8 cellular contexts compared by ENCODE assay signal in genomic region chr2:110204408-110205385, GRCh38. TPM values are rescaled to one million over a fixed set of nuclear protein-coding genes. Genes with fewer than 3 reads are reported as not detected.
A peak's percentile ranks its signal among the peaks of the same experiment; 100 is the strongest.
DNase-seq lines count a peak whose midpoint lies in the region; ATAC-seq and TF ChIP-seq lines count a peak whose summit lies in the region.

Gene NPHP1 (minus strand): TSS chr2:110205013. CDS start chr2:110204968, 45 bp downstream.

- H3K9me3 ChIP-seq in ES-I3 (ENCODE audit: control insufficient read depth, insufficient read depth, low read length) = no peaks in the 10 kb centered on the region
- H3K9me3 ChIP-seq in RWPE2 (ENCODE audit: severe bottlenecking) = no peaks in the 10 kb centered on the region

- ATAC-seq in RWPE2 (ENCODE audit: low read depth) = peak; percentile 86
- ATAC-seq in stimulated activated naive CD8-positive, alpha-beta T cell treated with anti-CD3 and anti-CD28 coated beads, Interleukin-15, amount 100 ng/mL, for 72 hours = peak; percentile 92

- peak within 1 kb of the TSS; percentile 98 for H3K27ac Mint-ChIP-seq in neural crest cell (ENCODE audit: unreplicated experiment)
- H3K27ac Mint-ChIP-seq in stimulated activated naive CD8-positive, alpha-beta T cell treated with anti-CD3 and anti-CD28 coated beads, Interleukin-15, amount 100 ng/mL, for 72 hours = peak within 1 kb of the TSS; percentile 88 to 95

- H3K9ac ChIP-seq in ES-I3 (ENCODE audit: low read depth, low read length) = peak within 1 kb of the TSS; percentile 71; the same call in 1 of the 2 replicates

- TF ChIP-seq CTCF in RWPE2 (IDR thresholded peaks at IDR 0.05; ENCODE audit: poor library complexity, severe bottlenecking) (no peak), neural crest cell (conservative IDR thresholded peaks at IDR 0.05) (no peak)

- H3K27me3 Mint-ChIP-seq in neural crest cell (ENCODE audit: low read depth) = no peaks in the 10 kb centered on the region
- no peaks in the 10 kb centered on the region for H3K27me3 Mint-ChIP-seq in stimulated activated naive CD8-positive, alpha-beta T cell treated with anti-CD3 and anti-CD28 coated beads, Interleukin-15, amount 100 ng/mL, for 72 hours

- H3K27me3 ChIP-seq in RWPE2 (ENCODE audit: insufficient read depth, poor library complexity, severe bottlenecking) = no peaks in the 10 kb centered on the region

- no peak within 1 kb of the TSS for H3K27ac ChIP-seq in RWPE2 (ENCODE audit: poor library complexity, severe bottlenecking)

- peak within 1 kb of the TSS; percentile 74 for H3K4me3 ChIP-seq in RWPE2 (ENCODE audit: severe bottlenecking)

- peak within 1 kb of the TSS; percentile 92 for H3K4me3 Mint-ChIP-seq in neural crest cell
- H3K4me3 Mint-ChIP-seq in stimulated activated naive CD8-positive, alpha-beta T cell treated with anti-CD3 and anti-CD28 coated beads, Interleukin-15, amount 100 ng/mL, for 72 hours = peak within 1 kb of the TSS; percentile 84 to 86

- H3K4me1 ChIP-seq in ES-I3 (ENCODE audit: insufficient read depth, low read length) = no peaks in the 10 kb centered on the region
- peaks cover 13% of the 10 kb centered on the region for H3K4me1 ChIP-seq in RWPE2 (ENCODE audit: insufficient read depth, poor library complexity, severe bottlenecking)

- DNase-seq in H4 (ENCODE audit: low spot score) (peak; percentile 61), LHCN-M2 (ENCODE audit: low read depth) (peak; percentile 77), RWPE2 (ENCODE audit: low spot score) (peak; percentile 80), fibroblast of the conjunctiva (ENCODE audit: low read depth) (peak; percentile 65), neural crest cell (ENCODE audit: low read depth, low spot score) (peak; percentile 82)
- DNase-seq in activated effector memory CD4-positive, alpha-beta T cell treated with anti-CD3 and anti-CD28 coated beads, Interleukin-2, amount 50 U/mL, for 16 hours = peak; percentile 93
- peak; percentile 81 to 83 for DNase-seq in stimulated activated naive CD8-positive, alpha-beta T cell treated with anti-CD3 and anti-CD28 coated beads, Interleukin-15, amount 100 ng/mL, for 72 hours

- no peaks in the 10 kb centered on the region for H3K36me3 ChIP-seq in ES-I3 (ENCODE audit: insufficient read depth, low read length)
- H3K36me3 ChIP-seq in RWPE2 (ENCODE audit: low read depth) = no peaks in the 10 kb centered on the region; the same call in 1 of the 2 replicates

- no peaks in the 10 kb centered on the region for H3K9me3 Mint-ChIP-seq in neural crest cell
- no peaks in the 10 kb centered on the region for H3K9me3 Mint-ChIP-seq in stimulated activated naive CD8-positive, alpha-beta T cell treated with anti-CD3 and anti-CD28 coated beads, Interleukin-15, amount 100 ng/mL, for 72 hours

- H3K4me1 Mint-ChIP-seq in neural crest cell = peaks cover 18% of the 10 kb centered on the region
- peaks cover 30% of the 10 kb centered on the region for H3K4me1 Mint-ChIP-seq in stimulated activated naive CD8-positive, alpha-beta T cell treated with anti-CD3 and anti-CD28 coated beads, Interleukin-15, amount 100 ng/mL, for 72 hours

- peaks cover 2% of the 10 kb centered on the region for H3K36me3 Mint-ChIP-seq in neural crest cell (ENCODE audit: low read depth)

RNA-seq across cellular contexts. Expression of gene NPHP1, which starts in this region (rescaled TPM):
- 4.3 and 10.4 TPM in 2 replicates for total RNA-seq in H4 (2014; rRNA removed; shearing (Covaris generic))
- total RNA-seq in LHCN-M2 (2014; rRNA removed) = 3.6 and 4.8 TPM in 2 replicates
- 3.5 TPM for polyA plus RNA-seq in LHCN-M2 (2012)
- total RNA-seq in neural crest cell = 7.3 and 8.5 TPM in 2 replicates
